Comparison of ENCODE assay signal across 16 cellular contexts in genomic region chr16:4389051-4389955, GRCh38. TPM values are rescaled to one million over a fixed set of nuclear protein-coding genes. Genes with fewer than 3 reads are reported as not detected.
DNase-seq lines count a peak whose midpoint lies in the region; ATAC-seq and TF ChIP-seq lines count a peak whose summit lies in the region.
"Had no signal": no experiment of that assay in that cellular context is flagged by ENCODE, and none has a peak within 500 bp of the region (broad histone marks: within the 10 kb centered on the region; RNA-seq: fewer than 3 reads in every experiment).

No MANE protein-coding gene starts in this region.

- WGBS in heart right ventricle, 2 donors, result 59 to 62% methylated on average over 27 of the region's 27 CpGs

- H3K27ac ChIP-seq in ACC112 (ENCODE audit: low read depth, low read length) (peak overlapping the region; percentile 19), SJCRH30 (peak overlapping the region; percentile 84), heart right ventricle (peak overlapping the region; percentile 5 to 83 (median 80)), osteoblast (ENCODE audit: low read depth, low read length) (no peak overlapping the region)
- H3K27ac ChIP-seq: PC-9 had no signal

- ATAC-seq in heart right ventricle, result peak in 7 of 8 donors; percentile 10 to 58 (median 27)
- ATAC-seq in mucosa of descending colon, result no peak
- ATAC-seq in HG03342 (IDR thresholded peaks at IDR 0.05; ENCODE audit: unreplicated experiment), result no peak
- ATAC-seq: activated naive CD4-positive, alpha-beta T cell treated with anti-CD3 and anti-CD28 coated beads, Interleukin-2, amount 50 U/mL, for 72 hours had no signal

- no peaks in the 10 kb centered on the region for H3K36me3 ChIP-seq in ACC112 (ENCODE audit: insufficient read depth, low read length)
- no peaks in the 10 kb centered on the region; the same call in 1 of the 2 replicates for H3K36me3 ChIP-seq in SJCRH30
- H3K36me3 ChIP-seq in heart right ventricle, result peaks cover 0 to 95% (median 0%) of the 10 kb centered on the region in 9 donors
- no peaks in the 10 kb centered on the region for H3K36me3 ChIP-seq in osteoblast (ENCODE audit: insufficient read depth, low read length)
- H3K36me3 ChIP-seq in mucosa of descending colon (ENCODE audit: low read depth), result no peaks in the 10 kb centered on the region
- H3K36me3 ChIP-seq: transverse colon had no signal

- H3K4me3 ChIP-seq in ACC112 (ENCODE audit: low read depth, low read length) (no peak overlapping the region), SJCRH30 (no peak overlapping the region), heart right ventricle (no peak overlapping the region), osteoblast (ENCODE audit: insufficient read depth, low read length) (no peak overlapping the region), mucosa of descending colon (no peak overlapping the region)
- H3K4me3 ChIP-seq: PC-9, transverse colon had no signal

- H3K27me3 ChIP-seq in ACC112 (ENCODE audit: insufficient read depth, low read length), result no peaks in the 10 kb centered on the region
- H3K27me3 ChIP-seq in SJCRH30, result no peaks in the 10 kb centered on the region
- H3K27me3 ChIP-seq in heart right ventricle, result no peaks in the 10 kb centered on the region
- H3K27me3 ChIP-seq in osteoblast (ENCODE audit: insufficient read depth, low read length), result no peaks in the 10 kb centered on the region
- H3K27me3 ChIP-seq: transverse colon had no signal

- no peaks in the 10 kb centered on the region for H3K9me3 ChIP-seq in SJCRH30 (replicated peaks)
- no peaks in the 10 kb centered on the region for H3K9me3 ChIP-seq in heart right ventricle
- H3K9me3 ChIP-seq in osteoblast (ENCODE audit: low read depth, low read length), result no peaks in the 10 kb centered on the region
- no peaks in the 10 kb centered on the region for H3K9me3 ChIP-seq in mucosa of descending colon
- H3K9me3 ChIP-seq: transverse colon had no signal

- TF ChIP-seq CTCF in heart right ventricle (IDR thresholded peaks at IDR 0.05), result no peak
- TF ChIP-seq CTCF in osteoblast (IDR thresholded peaks at IDR 0.05; ENCODE audit: extremely low read depth, low read depth, low read length), result no peak
- no peak for TF ChIP-seq CTCF in mucosa of descending colon (IDR thresholded peaks at IDR 0.05)

- H2AFZ ChIP-seq in ACC112 (ENCODE audit: low read length, unreplicated experiment), result no peak overlapping the region
- H2AFZ ChIP-seq in osteoblast (ENCODE audit: low read length), result no peak overlapping the region
- H2AFZ ChIP-seq: PC-9 had no signal

- H3K4me1 ChIP-seq in ACC112 (ENCODE audit: control insufficient read depth, insufficient read depth, low read length, unreplicated experiment) (peaks cover 66% of the 10 kb centered on the region), SJCRH30 (peaks cover 29% of the 10 kb centered on the region), heart right ventricle (peaks cover 3 to 81% (median 38%) of the 10 kb centered on the region in 9 donors), osteoblast (ENCODE audit: insufficient read depth, low read length) (peaks cover 51% of the 10 kb centered on the region), mucosa of descending colon (ENCODE audit: low read depth) (no peaks in the 10 kb centered on the region)

- no peak overlapping the region for H3K4me2 ChIP-seq in osteoblast (ENCODE audit: insufficient read depth, low read length)

- H3K79me2 ChIP-seq in ACC112 (ENCODE audit: control insufficient read depth, insufficient read depth, low read length, unreplicated experiment) (no peaks in the 10 kb centered on the region), osteoblast (ENCODE audit: insufficient read depth, low read length) (no peaks in the 10 kb centered on the region)

- DNase-seq in SJCRH30 (peak; percentile 74 to 76), heart right ventricle (peak in 1 of 2 donors; percentile 46), osteoblast (ENCODE audit: insufficient read length, low spot score, missing footprints) (peak; percentile 86), head of caudate nucleus (no peak), mucosa of descending colon (no peak), SHP77 treated with DMSO at 0.1 percent for 48 hours (lab: John Stamatoyannopoulos, UW) (no peak)
- DNase-seq: DMS79; effector CD4-positive, alpha-beta T cell; NCI-H2171 treated with DMSO at 0.1 percent for 48 hours; retina; T1000; transverse colon had no signal

- H4K20me1 ChIP-seq in osteoblast (ENCODE audit: insufficient read depth, low read length), result peaks cover 20% of the 10 kb centered on the region

- intact Hi-C loops in heart right ventricle (cut with DNase I) (loop anchor here in 1 of 10 donors (2.0 kb wide), 1 partner anchor 15 kb away; no protein-coding TSS in a partner anchor), head of caudate nucleus (cut with DNase I) (no loop called here), mucosa of descending colon (cut with DNase I, micrococcal nuclease) (no loop called here)

RNA-seq across cellular contexts. Expression of gene VASN, which starts 17.7 kb away (rescaled TPM):
- total RNA-seq in SJCRH30 (2014; rRNA removed; shearing (Covaris generic)), result 0.18 and 0.28 TPM in 2 replicates
- 10 to 100 TPM in 1 of 10 donors, 1 to 10 TPM in 9; 3.1 to 14.7 (median 5.8) TPM for total RNA-seq in heart right ventricle
- polyA plus RNA-seq in heart right ventricle, result 10 to 100 TPM in 1 of 2 donors, 1 to 10 TPM in 1; 7.7 to 27.9 TPM
- total RNA-seq in osteoblast, result 202 and 217 TPM in 2 replicates
- 1 to 10 TPM in 2 of 3 donors, under 1 TPM in 1; 0.93 to 8.4 (median 5.1) TPM for total RNA-seq in mucosa of descending colon
- total RNA-seq: activated naive CD4-positive, alpha-beta T cell treated with anti-CD3 and anti-CD28 coated beads, Interleukin-2, amount 50 U/mL, for 72 hours had no signal

RNA-seq across cellular contexts. Expression of gene CORO7, which starts 27.1 kb away (rescaled TPM):
- total RNA-seq in SJCRH30 (2014; rRNA removed; shearing (Covaris generic)), result 48.2 and 49.7 TPM in 2 replicates
- total RNA-seq in heart right ventricle (10 to 100 TPM in 5 of 10 donors, 1 to 10 TPM in 5; 6.5 to 21.8 (median 10.1) TPM), osteoblast (9.7 and 17.7 TPM in 2 replicates), mucosa of descending colon (10 to 100 TPM; 40.0 to 61.2 (median 49.1) TPM)
- polyA plus RNA-seq in heart right ventricle, result 10 to 100 TPM; 11.9 to 17.0 TPM

RNA-seq across cellular contexts. Expression of gene DNAJA3, which starts 36.4 kb away (rescaled TPM):
- total RNA-seq in SJCRH30 (2014; rRNA removed; shearing (Covaris generic)), result 55.4 and 56.7 TPM in 2 replicates
- total RNA-seq in heart right ventricle (10 to 100 TPM; 51.4 to 76.7 (median 72.5) TPM), osteoblast (30.0 and 30.9 TPM in 2 replicates), mucosa of descending colon (10 to 100 TPM; 47.0 to 58.3 (median 54.8) TPM)
- 10 to 100 TPM; 29.0 to 52.1 TPM for polyA plus RNA-seq in heart right ventricle

RNA-seq across cellular contexts. Expression of gene PAM16, which starts 38.2 kb away (rescaled TPM):
- 21.8 and 28.9 TPM in 2 replicates for total RNA-seq in SJCRH30 (2014; rRNA removed; shearing (Covaris generic))
- total RNA-seq in heart right ventricle (10 to 100 TPM; 44.2 to 75.0 (median 55.6) TPM), osteoblast (17.4 and 18.6 TPM in 2 replicates), mucosa of descending colon (10 to 100 TPM; 31.9 to 35.8 (median 32.6) TPM)
- polyA plus RNA-seq in heart right ventricle, result 100 to 1,000 TPM; 136 to 288 TPM

Comparison
In these comparisons a context has a peak if more than half of its experiments do, and no peak if none do; other contexts are left out.
1. DNase-seq: peak in SJCRH30 (2 of 2) and osteoblast (single experiment); none in head of caudate nucleus (0 of 42), mucosa of descending colon (0 of 3) and SHP77 treated with DMSO at 0.1 percent for 48 hours (single experiment).
2. ATAC-seq: peak in heart right ventricle (7 of 8); none in mucosa of descending colon (single experiment) and HG03342 (single experiment).
3. RNA of gene VASN, which starts 17.7 kb away (total RNA-seq): 202 to 217 TPM in osteoblast; 3.1 to 14.7 TPM in heart right ventricle, 0.93 to 8.4 TPM in mucosa of descending colon and 0.18 to 0.28 TPM in SJCRH30; every median in the first group is over 10 times any median in the second.